Comparison of ENCODE assay signal across 9 cellular contexts in the genomic region with DNA sequence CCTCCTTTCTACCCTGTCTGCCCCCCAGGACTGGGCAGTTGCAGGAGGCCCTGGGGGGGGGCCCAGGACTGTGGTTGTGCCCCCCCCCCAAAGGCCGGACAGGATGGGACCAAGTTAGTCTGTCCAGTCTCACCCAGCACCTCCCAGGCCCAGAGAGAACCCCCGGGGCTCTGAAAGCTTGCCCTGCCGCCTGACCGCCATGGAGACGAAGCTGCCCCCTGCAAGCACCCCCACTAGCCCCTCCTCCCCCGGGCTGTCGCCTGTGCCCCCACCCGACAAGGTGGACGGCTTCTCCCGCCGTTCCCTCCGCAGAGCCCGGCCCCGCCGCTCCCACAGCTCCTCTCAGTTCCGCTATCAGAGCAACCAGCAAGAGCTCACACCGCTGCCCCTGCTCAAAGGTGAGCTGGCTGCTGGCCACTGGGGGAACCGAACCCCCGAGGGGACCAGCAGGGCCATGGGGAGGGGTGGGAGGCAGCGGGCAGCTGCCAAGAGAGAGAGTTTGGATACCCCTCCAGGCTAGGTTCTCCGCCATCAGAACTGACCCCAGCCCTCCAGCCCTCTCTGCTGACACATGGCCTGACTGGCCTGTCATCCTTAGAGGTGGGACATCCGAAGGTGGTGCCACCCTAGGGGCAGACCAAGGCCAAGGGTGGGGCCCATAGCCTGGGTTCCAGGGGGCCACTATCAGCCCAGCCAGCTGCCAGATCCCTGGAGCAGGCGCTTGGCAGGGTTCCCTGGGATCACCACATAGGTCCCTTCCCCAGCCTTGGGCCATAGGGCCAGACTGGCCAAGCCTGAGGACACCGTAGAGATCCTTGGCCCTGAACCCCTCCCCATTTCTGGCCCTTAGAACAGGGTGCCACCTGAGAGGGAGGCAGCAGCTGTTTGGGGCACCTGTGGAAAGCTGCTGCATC. TPM values are rescaled to one million over a fixed set of nuclear protein-coding genes. Genes with fewer than 3 reads are reported as not detected.
DNase-seq lines count a peak whose midpoint lies in the region; ATAC-seq and TF ChIP-seq lines count a peak whose summit lies in the region.
"Had no signal": no experiment of that assay in that cellular context is flagged by ENCODE, and none has a peak within 500 bp of the region (broad histone marks: within the 10 kb centered on the region; RNA-seq: fewer than 3 reads in every experiment).

No MANE protein-coding gene starts in this region.

- peaks cover 20% of the 10 kb centered on the region for H3K4me1 Mint-ChIP-seq in dendritic cell treated with granulocyte-macrophage colony-stimulating factor and Interleukin-4, amounts not matched to agents 40 ng/mL and 50 ng/mL, for 4 days (ENCODE audit: low read depth)
- peaks cover 12 to 13% of the 10 kb centered on the region in 2 donors for H3K4me1 Mint-ChIP-seq in natural killer cell treated with Interleukin-12 subunit alpha and Interleukin-12 subunit beta and Interleukin-15 and Interleukin-18, amount 100 ng/mL, for 72 hours (ENCODE audit: low read depth in 2 of 2)

- peaks cover 9% of the 10 kb centered on the region for H3K27me3 Mint-ChIP-seq in dendritic cell treated with granulocyte-macrophage colony-stimulating factor and Interleukin-4, amounts not matched to agents 40 ng/mL and 50 ng/mL, for 4 days
- H3K27me3 Mint-ChIP-seq in natural killer cell treated with Interleukin-12 subunit alpha and Interleukin-12 subunit beta and Interleukin-15 and Interleukin-18, amount 100 ng/mL, for 72 hours: no peaks in the 10 kb centered on the region

- H3K9me3 ChIP-seq in MG63: no peaks in the 10 kb centered on the region

- H3K36me3 Mint-ChIP-seq in dendritic cell treated with granulocyte-macrophage colony-stimulating factor and Interleukin-4, amounts not matched to agents 40 ng/mL and 50 ng/mL, for 4 days (ENCODE audit: low read depth): peaks cover 61% of the 10 kb centered on the region
- no peaks in the 10 kb centered on the region for H3K36me3 Mint-ChIP-seq in natural killer cell treated with Interleukin-12 subunit alpha and Interleukin-12 subunit beta and Interleukin-15 and Interleukin-18, amount 100 ng/mL, for 72 hours

- H3K36me3 ChIP-seq in MG63: peaks cover 2% of the 10 kb centered on the region

- H3K4me3 ChIP-seq in AG09309 (ENCODE audit: control insufficient read depth, low read depth, low read length) (peak overlapping the region; percentile 88), MG63 (peak overlapping the region; percentile 71)

- H3K4me3 Mint-ChIP-seq in dendritic cell treated with granulocyte-macrophage colony-stimulating factor and Interleukin-4, amounts not matched to agents 40 ng/mL and 50 ng/mL, for 4 days: peak overlapping the region; percentile 99
- peak overlapping the region; percentile 94 for H3K4me3 Mint-ChIP-seq in natural killer cell treated with Interleukin-12 subunit alpha and Interleukin-12 subunit beta and Interleukin-15 and Interleukin-18, amount 100 ng/mL, for 72 hours

- peak overlapping the region; percentile 98 for H3K27ac Mint-ChIP-seq in dendritic cell treated with granulocyte-macrophage colony-stimulating factor and Interleukin-4, amounts not matched to agents 40 ng/mL and 50 ng/mL, for 4 days
- H3K27ac Mint-ChIP-seq in natural killer cell treated with Interleukin-12 subunit alpha and Interleukin-12 subunit beta and Interleukin-15 and Interleukin-18, amount 100 ng/mL, for 72 hours: peak overlapping the region in 1 of 2 donors; percentile 99

- intact Hi-C loops in dendritic cell treated with granulocyte-macrophage colony-stimulating factor and Interleukin-4, amounts not matched to agents 40 ng/mL and 50 ng/mL, for 4 days (cut with micrococcal nuclease): loop anchor here (1.0 to 2.0 kb wide), 3 partner anchors 8 to 101 kb away; a partner anchor contains a TSS

- ATAC-seq in natural killer cell treated with Interleukin-12 subunit alpha and Interleukin-12 subunit beta and Interleukin-15 and Interleukin-18, amount 100 ng/mL, for 72 hours: no peak
- ATAC-seq in HG03159 (IDR thresholded peaks at IDR 0.05; ENCODE audit: unreplicated experiment) (no peak), GM19324 (IDR thresholded peaks at IDR 0.05; ENCODE audit: low FRiP score, unreplicated experiment) (no peak)

- DNase-seq in AG09309 (ENCODE audit: low read depth) (no peak), MG63 (no peak), NCI-H2227 treated with DMSO at 0.1 percent for 48 hours (lab: John Stamatoyannopoulos, UW) (no peak), foreskin melanocyte (no peak)
- no peak for DNase-seq in natural killer cell treated with Interleukin-12 subunit alpha and Interleukin-12 subunit beta and Interleukin-15 and Interleukin-18, amount 100 ng/mL, for 72 hours (ENCODE audit: low spot score)
- DNase-seq: SW 1271 had no signal

- no peak for TF ChIP-seq CTCF in AG09309 (IDR thresholded peaks at IDR 0.05; ENCODE audit: control insufficient read depth, insufficient read depth, low read depth, low read length, missing control alignments)

- no peaks in the 10 kb centered on the region for H3K9me3 Mint-ChIP-seq in dendritic cell treated with granulocyte-macrophage colony-stimulating factor and Interleukin-4, amounts not matched to agents 40 ng/mL and 50 ng/mL, for 4 days
- no peaks in the 10 kb centered on the region for H3K9me3 Mint-ChIP-seq in natural killer cell treated with Interleukin-12 subunit alpha and Interleukin-12 subunit beta and Interleukin-15 and Interleukin-18, amount 100 ng/mL, for 72 hours

- no peaks in the 10 kb centered on the region for H3K27me3 ChIP-seq in MG63

RNA-seq across cellular contexts. Expression of a gene that starts 1.3 kb away (rescaled TPM):
- 5.4 and 8.8 TPM in 2 replicates for total RNA-seq in MG63 (2014; rRNA removed; shearing (Covaris generic); ENCODE audit: low replicate concordance)
- 10 to 100 TPM; 32.6 to 35.6 TPM for total RNA-seq in natural killer cell treated with Interleukin-12 subunit alpha and Interleukin-12 subunit beta and Interleukin-15 and Interleukin-18, amount 100 ng/mL, for 72 hours

RNA-seq across cellular contexts. Expression of a gene that starts 8.8 kb away (rescaled TPM):
- total RNA-seq in MG63 (2014; rRNA removed; shearing (Covaris generic); ENCODE audit: low replicate concordance): 4.6 and 18.6 TPM in 2 replicates
- 10 to 100 TPM; 24.1 to 31.9 TPM for total RNA-seq in natural killer cell treated with Interleukin-12 subunit alpha and Interleukin-12 subunit beta and Interleukin-15 and Interleukin-18, amount 100 ng/mL, for 72 hours

RNA-seq across cellular contexts. Expression of a gene that starts 9.9 kb away (rescaled TPM):
- not detected in 2 replicates for total RNA-seq in MG63 (2014; rRNA removed; shearing (Covaris generic); ENCODE audit: low replicate concordance)
- not detected for total RNA-seq in natural killer cell treated with Interleukin-12 subunit alpha and Interleukin-12 subunit beta and Interleukin-15 and Interleukin-18, amount 100 ng/mL, for 72 hours

RNA-seq across cellular contexts. Expression of a gene that starts 46.1 kb away (rescaled TPM):
- not detected in 2 replicates for total RNA-seq in MG63 (2014; rRNA removed; shearing (Covaris generic); ENCODE audit: low replicate concordance)
- not detected for total RNA-seq in natural killer cell treated with Interleukin-12 subunit alpha and Interleukin-12 subunit beta and Interleukin-15 and Interleukin-18, amount 100 ng/mL, for 72 hours

RNA-seq across cellular contexts. Expression of a gene that starts 47.4 kb away (rescaled TPM):
- 62.9 and 64.8 TPM in 2 replicates for total RNA-seq in MG63 (2014; rRNA removed; shearing (Covaris generic); ENCODE audit: low replicate concordance)
- total RNA-seq in natural killer cell treated with Interleukin-12 subunit alpha and Interleukin-12 subunit beta and Interleukin-15 and Interleukin-18, amount 100 ng/mL, for 72 hours: 100 to 1,000 TPM; 202 to 235 TPM
